In genomic region chr2:238286987-238287386, GRCh38 we compare ENCODE assay signal across 8 cellular contexts. TPM values are rescaled to one million over a fixed set of nuclear protein-coding genes. Genes with fewer than 3 reads are reported as not detected.
A peak's percentile ranks its signal among the peaks of the same experiment; 100 is the strongest.
DNase-seq lines count a peak whose midpoint lies in the region; ATAC-seq and TF ChIP-seq lines count a peak whose summit lies in the region.

No MANE protein-coding gene starts in this region.

- peak; percentile 75 for DNase-seq in activated effector memory CD4-positive, alpha-beta T cell treated with anti-CD3 and anti-CD28 coated beads, Interleukin-2, amount 50 U/mL, for 16 hours
- DNase-seq in activated effector memory CD4-positive, alpha-beta T cell treated with Interleukin-2 at 50 U/mL for 16 hours, result no peak
- DNase-seq in body of pancreas (peak in 3 of 4 donors; percentile 54 to 59 (median 54)), thoracic aorta (ENCODE audit: low spot score) (no peak), HK-2 (ENCODE audit: unreplicated experiment) (no peak), lower leg skin (ENCODE audit: low spot score in 2 of 2) (no peak)

- H3K9me3 ChIP-seq in body of pancreas (no peaks in the 10 kb centered on the region), muscle layer of duodenum (ENCODE audit: control insufficient read depth in 1 of 2, low read length in 2 of 2) (no peaks in the 10 kb centered on the region), thoracic aorta (no peaks in the 10 kb centered on the region)

- H3K27ac ChIP-seq in body of pancreas (peak overlapping the region; percentile 96 to 99 (median 98)), muscle layer of duodenum (ENCODE audit: low read length) (peak overlapping the region; percentile 89), thoracic aorta (peak overlapping the region; percentile 98 to 99)

- TF ChIP-seq POLR2A in body of pancreas (IDR thresholded peaks at IDR 0.05) (peak in 1 of 3 donors; percentile 4), lower leg skin (IDR thresholded peaks at IDR 0.05) (no peak)

- no peak for ATAC-seq in body of pancreas
- no peak for ATAC-seq in thoracic aorta (ENCODE audit: insufficient number of reproducible peaks, low FRiP score, low read depth)
- ATAC-seq in HG03159 (IDR thresholded peaks at IDR 0.05; ENCODE audit: unreplicated experiment), result no peak

- no peaks in the 10 kb centered on the region for H3K27me3 ChIP-seq in body of pancreas
- no peaks in the 10 kb centered on the region for H3K27me3 ChIP-seq in muscle layer of duodenum (ENCODE audit: low read depth, low read length)
- H3K27me3 ChIP-seq in thoracic aorta (replicated peaks; ENCODE audit: insufficient read depth), result no peaks in the 10 kb centered on the region

- intact Hi-C loops in body of pancreas (cut with DNase I) (no loop called here), lower leg skin (cut with DNase I; ENCODE audit: low total_unique reads) (no loop called here)

- H3K4me3 ChIP-seq in body of pancreas, result no peak overlapping the region
- H3K4me3 ChIP-seq in muscle layer of duodenum (ENCODE audit: low read depth in 1 of 2, low read length in 2 of 2), result peak overlapping the region; percentile 82 to 91
- peak overlapping the region; percentile 92 for H3K4me3 ChIP-seq in thoracic aorta
- H3K4me3 ChIP-seq in lower leg skin (ENCODE audit: low read depth, poor library complexity, severe bottlenecking), result no peak overlapping the region

- WGBS in body of pancreas, 2 donors, result 6 to 12% methylated on average over 6 of the region's 6 CpGs
- 33 to 34% methylated on average over 6 of the region's 6 CpGs for WGBS in lower leg skin, 2 donors

- no peak for TF ChIP-seq CTCF in body of pancreas (IDR thresholded peaks at IDR 0.05)
- TF ChIP-seq CTCF in thoracic aorta (IDR thresholded peaks at IDR 0.05), result no peak
- TF ChIP-seq CTCF in lower leg skin (IDR thresholded peaks at IDR 0.05), result no peak

- no peaks in the 10 kb centered on the region for H3K36me3 ChIP-seq in body of pancreas (replicated peaks in 1 of 2; ENCODE audit: insufficient read depth in 1 of 2, low read depth in 2 of 2)
- H3K36me3 ChIP-seq in muscle layer of duodenum (ENCODE audit: control insufficient read depth in 1 of 2, insufficient read depth in 2 of 2, low read length in 2 of 2), result peaks cover 0 to 14% of the 10 kb centered on the region in 2 donors
- no peaks in the 10 kb centered on the region for H3K36me3 ChIP-seq in thoracic aorta

- H3K4me1 ChIP-seq in body of pancreas, result peaks cover 82% of the 10 kb centered on the region
- peaks cover 26 to 43% of the 10 kb centered on the region in 2 donors for H3K4me1 ChIP-seq in muscle layer of duodenum (ENCODE audit: control insufficient read depth in 1 of 2, insufficient read depth in 2 of 2, low read length in 2 of 2)
- H3K4me1 ChIP-seq in thoracic aorta (ENCODE audit: control insufficient read depth in 1 of 2, low read depth in 2 of 2), result peaks cover 16 to 66% of the 10 kb centered on the region in 2 donors

RNA-seq across cellular contexts. Expression of gene PER2, which starts 1.4 kb away (rescaled TPM):
- 10 to 100 TPM; 10.9 to 21.8 TPM for total RNA-seq in body of pancreas
- 10 to 100 TPM; 14.2 to 26.2 TPM for total RNA-seq in thoracic aorta
- total RNA-seq in lower leg skin, result 10 to 100 TPM; 15.9 to 82.3 (median 18.1) TPM

RNA-seq across cellular contexts. Expression of gene TRAF3IP1, which starts 33.3 kb away (rescaled TPM):
- total RNA-seq in body of pancreas (10 to 100 TPM in 1 of 2 donors, 1 to 10 TPM in 1; 5.4 to 10.9 TPM), thoracic aorta (10 to 100 TPM; 19.4 to 23.7 TPM), lower leg skin (1 to 10 TPM; 4.3 to 8.7 (median 8.2) TPM)

RNA-seq across cellular contexts. Expression of gene HES6, which starts 47.1 kb away (rescaled TPM):
- total RNA-seq in body of pancreas (10 to 100 TPM; 15.5 to 29.3 TPM), thoracic aorta (10 to 100 TPM in 1 of 2 donors, 1 to 10 TPM in 1; 2.5 to 12.3 TPM), lower leg skin (1 to 10 TPM; 1.3 to 5.8 (median 3.1) TPM)

Comparison
In these comparisons a context has a peak if more than half of its experiments do, and no peak if none do; other contexts are left out.
1. DNase-seq: peak in activated effector memory CD4-positive, alpha-beta T cell treated with anti-CD3 and anti-CD28 coated beads, Interleukin-2, amount 50 U/mL, for 16 hours (single experiment) and body of pancreas (3 of 4); none in activated effector memory CD4-positive, alpha-beta T cell treated with Interleukin-2 at 50 U/mL for 16 hours (single experiment), thoracic aorta (single experiment), HK-2 (single experiment) and lower leg skin (0 of 2).
2. H3K4me3 ChIP-seq: peak in muscle layer of duodenum (2 of 2) and thoracic aorta (single experiment); none in body of pancreas (0 of 2) and lower leg skin (single experiment).
3. Peak in every context shown above with its lines, with median percentiles within 50 percentile points of each other: H3K27ac ChIP-seq.